9 cellular contexts compared by ENCODE assay signal in genomic region chr5:8993031-8993430, GRCh38.
DNase-seq lines count a peak whose midpoint lies in the region; ATAC-seq lines count a peak whose summit lies in the region.
"Had no signal": no experiment of that assay in that cellular context is flagged by ENCODE, and none has a peak within 500 bp of the region (broad histone marks: within the 10 kb centered on the region; RNA-seq: fewer than 3 reads in every experiment).

No MANE protein-coding gene starts in this region.

- H3K4me3 Mint-ChIP-seq in stimulated activated naive CD8-positive, alpha-beta T cell treated with anti-CD3 and anti-CD28 coated beads, Interleukin-15, amount 100 ng/mL, for 72 hours, result no peak overlapping the region

- no peaks in the 10 kb centered on the region for H3K4me1 Mint-ChIP-seq in stimulated activated naive CD8-positive, alpha-beta T cell treated with anti-CD3 and anti-CD28 coated beads, Interleukin-15, amount 100 ng/mL, for 72 hours

- H3K27me3 Mint-ChIP-seq in stimulated activated naive CD8-positive, alpha-beta T cell treated with anti-CD3 and anti-CD28 coated beads, Interleukin-15, amount 100 ng/mL, for 72 hours, result no peaks in the 10 kb centered on the region

- peaks cover 0 to 7% of the 10 kb centered on the region in 2 donors for H3K9me3 Mint-ChIP-seq in stimulated activated naive CD8-positive, alpha-beta T cell treated with anti-CD3 and anti-CD28 coated beads, Interleukin-15, amount 100 ng/mL, for 72 hours

- DNase-seq in AG08395 (ENCODE audit: low spot score) (peak; percentile 18), OCI-M1 (lab: John Stamatoyannopoulos, UW) (peak; percentile 9), germinal center (ENCODE audit: low spot score) (peak; percentile 3)
- no peak for DNase-seq in stimulated activated naive CD8-positive, alpha-beta T cell treated with anti-CD3 and anti-CD28 coated beads, Interleukin-15, amount 100 ng/mL, for 72 hours
- DNase-seq: DMS79 had no signal

- H3K27ac Mint-ChIP-seq in stimulated activated naive CD8-positive, alpha-beta T cell treated with anti-CD3 and anti-CD28 coated beads, Interleukin-15, amount 100 ng/mL, for 72 hours, result no peak overlapping the region

- peak; percentile 55 for ATAC-seq in GM18870 (IDR thresholded peaks at IDR 0.05; ENCODE audit: unreplicated experiment)
- no peak for ATAC-seq in GM19467 (IDR thresholded peaks at IDR 0.05; ENCODE audit: unreplicated experiment)
- no peak for ATAC-seq in stimulated activated naive CD8-positive, alpha-beta T cell treated with anti-CD3 and anti-CD28 coated beads, Interleukin-15, amount 100 ng/mL, for 72 hours
- no peak for ATAC-seq in HG02885 (IDR thresholded peaks at IDR 0.05; ENCODE audit: poor library complexity, unreplicated experiment)
- no peak for ATAC-seq in HG03378 (IDR thresholded peaks at IDR 0.05; ENCODE audit: unreplicated experiment)

Comparison
In these comparisons a context has a peak if more than half of its experiments do, and no peak if none do; other contexts are left out.
1. DNase-seq: peak in AG08395 (single experiment), OCI-M1 (single experiment) and germinal center (single experiment); none in stimulated activated naive CD8-positive, alpha-beta T cell treated with anti-CD3 and anti-CD28 coated beads, Interleukin-15, amount 100 ng/mL, for 72 hours (0 of 2).